In the genomic region with DNA sequence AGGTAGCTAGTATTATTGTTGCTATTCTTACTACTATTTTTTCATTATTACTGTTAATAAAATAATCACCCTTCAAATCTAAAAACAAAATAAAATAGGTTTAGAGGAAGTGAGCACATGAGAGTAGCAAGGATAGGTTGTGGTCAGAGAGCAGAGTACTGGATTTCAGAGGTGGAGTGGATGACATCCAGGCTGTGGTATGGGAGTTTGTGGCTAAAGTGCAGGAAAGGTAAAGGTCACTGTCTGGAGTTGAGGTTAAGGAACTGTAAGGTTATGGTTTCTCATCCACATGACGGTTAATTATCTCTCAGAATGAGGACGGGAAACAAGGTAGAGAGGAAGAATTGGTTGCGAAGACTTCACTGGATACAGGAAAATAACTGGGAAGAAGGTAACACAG, we compare ENCODE assay signal across 22 cellular contexts.
"Had no signal": no experiment of that assay in that cellular context is flagged by ENCODE, and none has a peak within 500 bp of the region (broad histone marks: within the 10 kb centered on the region; RNA-seq: fewer than 3 reads in every experiment).

No MANE protein-coding gene starts in this region.

- H3K9ac ChIP-seq: neural progenitor cell had no signal

- H3K27ac ChIP-seq: coronary artery, esophagus muscularis mucosa, gastroesophageal sphincter, left ventricle myocardium inferior, neural progenitor cell, right lobe of liver, skin epidermis, vagina had no signal

- H3K9me3 Mint-ChIP-seq: activated naive CD8-positive, alpha-beta T cell treated with anti-CD3 and anti-CD28 coated beads, Interleukin-2, amount 10 ng/mL, durations not matched to agents 7 days and 5 days; activated T-helper 2 cell treated with anti-CD3 and anti-CD28 coated beads, Interferon-gamma antibody, Interleukin-2, Interleukin-4, amounts not matched to agents 10 μg/mL and 5 μg/mL and 100 μg/mL, durations not matched to agents 14 hours and 24 hours and 36 hours; naive thymus-derived CD8-positive, alpha-beta T cell; stimulated activated naive CD8-positive, alpha-beta T cell treated with anti-CD3 and anti-CD28 coated beads, Interleukin-15, amount 100 ng/mL, for 72 hours; type B pancreatic cell had no signal

- H3K9me3 ChIP-seq: esophagus muscularis mucosa, gastroesophageal sphincter, left ventricle myocardium inferior, right lobe of liver, vagina had no signal

- H3K4me1 Mint-ChIP-seq: neural progenitor cell; stimulated activated naive CD8-positive, alpha-beta T cell treated with anti-CD3 and anti-CD28 coated beads, Interleukin-15, amount 100 ng/mL, for 72 hours had no signal

- H3K27me3 Mint-ChIP-seq: activated naive CD8-positive, alpha-beta T cell treated with anti-CD3 and anti-CD28 coated beads, Interleukin-2, amount 10 ng/mL, durations not matched to agents 7 days and 5 days; naive thymus-derived CD8-positive, alpha-beta T cell; stimulated activated naive CD8-positive, alpha-beta T cell treated with anti-CD3 and anti-CD28 coated beads, Interleukin-15, amount 100 ng/mL, for 72 hours; type B pancreatic cell had no signal

- ATAC-seq: activated CD8-positive, alpha-beta T cell treated with anti-CD3 and anti-CD28 coated beads, Interleukin-2, amount 10 ng/mL, durations not matched to agents 7 days and 5 days; gastroesophageal sphincter; naive thymus-derived CD8-positive, alpha-beta T cell; right lobe of liver; stimulated activated naive CD8-positive, alpha-beta T cell treated with anti-CD3 and anti-CD28 coated beads, Interleukin-15, amount 100 ng/mL, for 72 hours had no signal

- H3K4me3 Mint-ChIP-seq: activated CD8-positive, alpha-beta T cell treated with anti-CD3 and anti-CD28 coated beads, Interleukin-2, amount 10 ng/mL, durations not matched to agents 7 days and 5 days; activated naive CD8-positive, alpha-beta T cell treated with anti-CD3 and anti-CD28 coated beads, Interleukin-2, amount 10 ng/mL, durations not matched to agents 7 days and 5 days; naive thymus-derived CD8-positive, alpha-beta T cell; neural progenitor cell; stimulated activated naive CD8-positive, alpha-beta T cell treated with anti-CD3 and anti-CD28 coated beads, Interleukin-15, amount 100 ng/mL, for 72 hours; type B pancreatic cell had no signal

- H3K4me1 ChIP-seq: esophagus muscularis mucosa, gastroesophageal sphincter, left ventricle myocardium inferior, neural progenitor cell, right lobe of liver, vagina had no signal

- DNase-seq: activated CD4-positive, alpha-beta T cell treated with anti-CD3 and anti-CD28 coated beads for 1 hour; activated CD4-positive, alpha-beta T cell treated with anti-CD3 and anti-CD28 coated beads, Interleukin-2, amount 50 U/mL, for 1 hour; activated CD8-positive, alpha-beta T cell treated with anti-CD3 and anti-CD28 coated beads, Interleukin-2, amount 10 ng/mL, durations not matched to agents 7 days and 5 days; activated naive CD4-positive, alpha-beta T cell treated with Interleukin-2 at 50 U/mL for 16 hours; activated naive CD8-positive, alpha-beta T cell treated with anti-CD3 and anti-CD28 coated beads, Interleukin-2, amount 10 ng/mL, durations not matched to agents 7 days and 5 days; activated T-cell treated with anti-CD3 and anti-CD28 coated beads, Interleukin-2, amount 50 U/mL, for 1 hour; amygdala; cerebellar nuclear complex; left ventricle myocardium inferior; naive thymus-derived CD8-positive, alpha-beta T cell; posterior cingulate gyrus; right lobe of liver; stimulated activated CD4-positive, alpha-beta T cell treated with anti-CD3 and anti-CD28 coated beads, Interleukin-1b, Interleukin-23, amount 100 ng/mL, for 48 hours; stimulated activated naive CD8-positive, alpha-beta T cell treated with anti-CD3 and anti-CD28 coated beads, Interleukin-15, amount 100 ng/mL, for 72 hours had no signal

- H3K4me3 ChIP-seq: coronary artery, esophagus muscularis mucosa, gastroesophageal sphincter, left ventricle myocardium inferior, neural progenitor cell, right lobe of liver, skin epidermis, vagina had no signal

- H3K27ac Mint-ChIP-seq: activated CD8-positive, alpha-beta T cell treated with anti-CD3 and anti-CD28 coated beads, Interleukin-2, amount 10 ng/mL, durations not matched to agents 7 days and 5 days; activated naive CD8-positive, alpha-beta T cell treated with anti-CD3 and anti-CD28 coated beads, Interleukin-2, amount 10 ng/mL, durations not matched to agents 7 days and 5 days; activated T-helper 2 cell treated with anti-CD3 and anti-CD28 coated beads, Interferon-gamma antibody, Interleukin-2, Interleukin-4, amounts not matched to agents 10 μg/mL and 5 μg/mL and 100 μg/mL, durations not matched to agents 14 hours and 24 hours and 36 hours; neural progenitor cell; stimulated activated naive CD8-positive, alpha-beta T cell treated with anti-CD3 and anti-CD28 coated beads, Interleukin-15, amount 100 ng/mL, for 72 hours; type B pancreatic cell had no signal

- H3K27me3 ChIP-seq: esophagus muscularis mucosa, gastroesophageal sphincter, neural progenitor cell, right lobe of liver, vagina had no signal

- H3K36me3 ChIP-seq: neural progenitor cell, right lobe of liver had no signal

- H2AFZ ChIP-seq: neural progenitor cell had no signal

- H3K4me2 ChIP-seq: neural progenitor cell had no signal
